6 cellular contexts compared by ENCODE assay signal in genomic region chr12:66020481-66020880, GRCh38.
"Had no signal": no experiment of that assay in that cellular context is flagged by ENCODE, and none has a peak within 500 bp of the region (broad histone marks: within the 10 kb centered on the region; RNA-seq: fewer than 3 reads in every experiment).

No MANE protein-coding gene starts in this region.

- H3K27ac ChIP-seq: HL-60 had no signal

- H3K36me3 ChIP-seq: HAP-1 had no signal

- H3K4me1 ChIP-seq: HAP-1 had no signal

- H3K4me3 ChIP-seq: HAP-1 had no signal

- DNase-seq: GOT3, H7, HFFc6, KBM-7 had no signal
